Comparison of ENCODE assay signal across 16 cellular contexts in genomic region chr12:116303076-116303465, GRCh38.
"Had no signal": no experiment of that assay in that cellular context is flagged by ENCODE, and none has a peak within 500 bp of the region (broad histone marks: within the 10 kb centered on the region; RNA-seq: fewer than 3 reads in every experiment).

No MANE protein-coding gene starts in this region.

- H3K27ac Mint-ChIP-seq: activated CD4-positive, alpha-beta memory T cell treated with anti-CD3 and anti-CD28 coated beads, Interleukin-2, amount 10 ng/mL, durations not matched to agents 7 days and 5 days; activated CD4-positive, alpha-beta T cell treated with anti-CD3 and anti-CD28 coated beads for 36 hours; activated T-cell treated with anti-CD3 and anti-CD28 coated beads, Interleukin-2, amount 50 U/mL, for 24 hours; stimulated activated naive B cell treated with anti-CD40 and anti-IgM and Interleukin-4, amounts not matched to agents 10 μg/mL and 1 μg/mL and 100 μg/mL, for 72 hours had no signal

- H3K27me3 ChIP-seq: adrenal gland, esophagus muscularis mucosa, hepatocyte, right atrium auricular region, tibial nerve, uterus had no signal

- DNase-seq: activated CD4-positive, alpha-beta memory T cell treated with anti-CD3 and anti-CD28 coated beads, Interleukin-2, amount 10 ng/mL, durations not matched to agents 7 days and 5 days; activated CD4-positive, alpha-beta T cell treated with anti-CD3 and anti-CD28 coated beads for 36 hours; activated effector memory CD4-positive, alpha-beta T cell treated with Interleukin-2 at 50 U/mL for 16 hours; activated naive CD4-positive, alpha-beta T cell treated with anti-CD3 and anti-CD28 coated beads, Interleukin-2, amount 50 U/mL, for 16 hours; activated T-cell treated with anti-CD3 and anti-CD28 coated beads, Interleukin-2, amount 50 U/mL, for 24 hours; adrenal gland; posterior cingulate gyrus; stimulated activated CD4-positive, alpha-beta T cell treated with anti-CD3 and anti-CD28 coated beads, Interleukin-15, amount 100 ng/mL, for 24 hours; stimulated activated CD4-positive, alpha-beta T cell treated with anti-CD3 and anti-CD28 coated beads, Interleukin-4, amount 100 ng/mL, for 1 hour; stimulated activated naive B cell treated with anti-CD40 and anti-IgM and Interleukin-4, amounts not matched to agents 10 μg/mL and 1 μg/mL and 100 μg/mL, for 72 hours; T1000 had no signal

- H3K27me3 Mint-ChIP-seq: activated CD4-positive, alpha-beta T cell treated with anti-CD3 and anti-CD28 coated beads for 36 hours; activated T-cell treated with anti-CD3 and anti-CD28 coated beads, Interleukin-2, amount 50 U/mL, for 24 hours; stimulated activated naive B cell treated with anti-CD40 and anti-IgM and Interleukin-4, amounts not matched to agents 10 μg/mL and 1 μg/mL and 100 μg/mL, for 72 hours had no signal

- H3K27ac ChIP-seq: hepatocyte had no signal

- H3K9me3 ChIP-seq: adrenal gland, esophagus muscularis mucosa, right atrium auricular region, tibial nerve, uterus had no signal

- H3K36me3 Mint-ChIP-seq: stimulated activated naive B cell treated with anti-CD40 and anti-IgM and Interleukin-4, amounts not matched to agents 10 μg/mL and 1 μg/mL and 100 μg/mL, for 72 hours had no signal

- H3K36me3 ChIP-seq: adrenal gland, esophagus muscularis mucosa, right atrium auricular region, tibial nerve, uterus had no signal

- H3K4me3 ChIP-seq: adrenal gland, esophagus muscularis mucosa, hepatocyte, right atrium auricular region, uterus had no signal

- H3K9me3 Mint-ChIP-seq: activated CD4-positive, alpha-beta memory T cell treated with anti-CD3 and anti-CD28 coated beads, Interleukin-2, amount 10 ng/mL, durations not matched to agents 7 days and 5 days; activated T-cell treated with anti-CD3 and anti-CD28 coated beads, Interleukin-2, amount 50 U/mL, for 24 hours; stimulated activated naive B cell treated with anti-CD40 and anti-IgM and Interleukin-4, amounts not matched to agents 10 μg/mL and 1 μg/mL and 100 μg/mL, for 72 hours had no signal

- H2AFZ ChIP-seq: hepatocyte had no signal

- H3K4me2 ChIP-seq: hepatocyte had no signal

- H3K4me1 Mint-ChIP-seq: activated CD4-positive, alpha-beta memory T cell treated with anti-CD3 and anti-CD28 coated beads, Interleukin-2, amount 10 ng/mL, durations not matched to agents 7 days and 5 days; activated CD4-positive, alpha-beta T cell treated with anti-CD3 and anti-CD28 coated beads for 36 hours had no signal

- H3K4me3 Mint-ChIP-seq: activated CD4-positive, alpha-beta memory T cell treated with anti-CD3 and anti-CD28 coated beads, Interleukin-2, amount 10 ng/mL, durations not matched to agents 7 days and 5 days; activated CD4-positive, alpha-beta T cell treated with anti-CD3 and anti-CD28 coated beads for 36 hours; activated T-cell treated with anti-CD3 and anti-CD28 coated beads, Interleukin-2, amount 50 U/mL, for 24 hours; stimulated activated naive B cell treated with anti-CD40 and anti-IgM and Interleukin-4, amounts not matched to agents 10 μg/mL and 1 μg/mL and 100 μg/mL, for 72 hours had no signal
